In the genomic region with DNA sequence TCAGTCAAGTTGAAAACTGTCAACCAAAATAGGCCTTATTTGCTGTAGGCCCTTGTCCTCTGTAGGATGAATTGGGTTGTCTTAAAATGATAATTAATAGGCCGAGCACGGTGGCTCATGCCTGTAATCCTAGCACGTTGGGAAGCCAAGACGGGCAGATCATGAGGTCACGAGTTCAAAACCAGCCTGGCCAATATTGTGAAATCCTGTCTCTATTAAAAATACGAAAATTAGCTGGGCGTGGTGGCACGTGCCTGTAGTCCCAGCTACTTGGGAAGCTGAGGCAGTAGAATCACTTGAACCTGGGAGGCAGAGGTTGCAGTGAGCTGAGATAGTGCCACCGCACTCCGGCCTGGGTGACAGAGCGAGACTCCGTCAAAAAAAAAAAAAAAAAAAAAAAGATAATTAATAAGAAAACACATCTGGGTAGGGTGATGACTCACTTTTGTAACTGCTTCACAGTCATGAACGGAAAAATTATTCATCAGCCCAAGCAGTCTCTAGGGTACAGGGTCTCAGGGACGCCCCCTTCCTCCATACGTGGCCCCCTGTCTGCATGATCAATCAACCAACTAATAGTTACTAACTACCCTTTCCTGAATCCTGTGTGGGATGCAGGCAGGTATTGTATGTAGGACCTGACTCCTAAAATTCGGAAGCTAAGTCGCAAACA, we compare ENCODE assay signal across 13 cellular contexts.
DNase-seq lines count a peak whose midpoint lies in the region; ATAC-seq and TF ChIP-seq lines count a peak whose summit lies in the region.
"Had no signal": no experiment of that assay in that cellular context is flagged by ENCODE, and none has a peak within 500 bp of the region (broad histone marks: within the 10 kb centered on the region; RNA-seq: fewer than 3 reads in every experiment).

No MANE protein-coding gene starts in this region.

- no peaks in the 10 kb centered on the region for H3K36me3 ChIP-seq in testis (ENCODE audit: low read depth, missing control alignments)
- H3K36me3 ChIP-seq in WERI-Rb-1 = no peaks in the 10 kb centered on the region

- WGBS in testis, 2 donors = 74 to 76% methylated on average over 17 of the region's 17 CpGs

- peaks cover 14% of the 10 kb centered on the region for H3K4me1 ChIP-seq in testis

- intact Hi-C loops in left cardiac atrium (cut with DNase I) = loop anchor here in 1 of 2 donors (5.0 kb wide), 1 partner anchor 75 kb away; no protein-coding TSS in a partner anchor
- intact Hi-C loops in testis (cut with DNase I; ENCODE audit: low total_unique reads) = no loop called here

- peak; percentile 82 for ATAC-seq in activated naive CD8-positive, alpha-beta T cell treated with anti-CD3 and anti-CD28 coated beads, Interleukin-2, amount 50 U/mL, for 24 hours
- ATAC-seq in HG03108 (IDR thresholded peaks at IDR 0.05; ENCODE audit: unreplicated experiment) (peak; percentile 40), left cardiac atrium (peak; percentile 27 to 79)
- ATAC-seq: activated naive CD4-positive, alpha-beta T cell treated with anti-CD3 and anti-CD28 coated beads, Interleukin-2, amount 50 U/mL, for 72 hours; naive thymus-derived CD8-positive, alpha-beta T cell had no signal

- no peak for TF ChIP-seq POLR2A in testis (IDR thresholded peaks at IDR 0.05)

- H3K36me3 Mint-ChIP-seq in activated naive CD8-positive, alpha-beta T cell treated with anti-CD3 and anti-CD28 coated beads, Interleukin-2, amount 50 U/mL, for 24 hours (ENCODE audit: low read depth) = no peaks in the 10 kb centered on the region
- H3K36me3 Mint-ChIP-seq in activated naive CD8-positive, alpha-beta T cell treated with anti-CD3 and anti-CD28 coated beads for 36 hours = no peaks in the 10 kb centered on the region
- H3K36me3 Mint-ChIP-seq: activated naive CD4-positive, alpha-beta T cell treated with anti-CD3 and anti-CD28 coated beads, Interleukin-2, amount 50 U/mL, for 72 hours had no signal

- H3K27ac ChIP-seq in testis = peak overlapping the region; percentile 55 to 58
- H3K27ac ChIP-seq in WERI-Rb-1 = no peak overlapping the region

- no peaks in the 10 kb centered on the region for H3K27me3 Mint-ChIP-seq in activated naive CD8-positive, alpha-beta T cell treated with anti-CD3 and anti-CD28 coated beads, Interleukin-2, amount 50 U/mL, for 24 hours
- no peaks in the 10 kb centered on the region for H3K27me3 Mint-ChIP-seq in activated naive CD8-positive, alpha-beta T cell treated with anti-CD3 and anti-CD28 coated beads for 36 hours
- H3K27me3 Mint-ChIP-seq: naive thymus-derived CD8-positive, alpha-beta T cell had no signal

- peak overlapping the region; percentile 33 for H3K27ac Mint-ChIP-seq in activated naive CD8-positive, alpha-beta T cell treated with anti-CD3 and anti-CD28 coated beads, Interleukin-2, amount 50 U/mL, for 24 hours
- no peak overlapping the region for H3K27ac Mint-ChIP-seq in activated naive CD8-positive, alpha-beta T cell treated with anti-CD3 and anti-CD28 coated beads for 36 hours
- H3K27ac Mint-ChIP-seq: activated naive CD4-positive, alpha-beta T cell treated with anti-CD3 and anti-CD28 coated beads, Interleukin-2, amount 50 U/mL, for 72 hours had no signal

- H3K4me3 Mint-ChIP-seq in activated naive CD8-positive, alpha-beta T cell treated with anti-CD3 and anti-CD28 coated beads, Interleukin-2, amount 50 U/mL, for 24 hours = no peak overlapping the region
- no peak overlapping the region for H3K4me3 Mint-ChIP-seq in activated naive CD8-positive, alpha-beta T cell treated with anti-CD3 and anti-CD28 coated beads for 36 hours
- H3K4me3 Mint-ChIP-seq: naive thymus-derived CD8-positive, alpha-beta T cell had no signal

- DNase-seq in activated naive CD8-positive, alpha-beta T cell treated with anti-CD3 and anti-CD28 coated beads, Interleukin-2, amount 50 U/mL, for 24 hours = no peak
- no peak for DNase-seq in activated naive CD8-positive, alpha-beta T cell treated with anti-CD3 and anti-CD28 coated beads for 36 hours
- DNase-seq in left cardiac atrium = no peak
- no peak for DNase-seq in testis
- DNase-seq in cerebellum (ENCODE audit: low spot score) = no peak
- DNase-seq in 8988T = no peak
- DNase-seq in WERI-Rb-1 = no peak
- DNase-seq: NCI-H146, NCI-H774, SHP77 had no signal

- no peaks in the 10 kb centered on the region for H3K27me3 ChIP-seq in testis
- H3K27me3 ChIP-seq in WERI-Rb-1 (ENCODE audit: insufficient read depth, low read depth, severe bottlenecking) = no peaks in the 10 kb centered on the region

- H3K4me1 Mint-ChIP-seq in activated naive CD8-positive, alpha-beta T cell treated with anti-CD3 and anti-CD28 coated beads, Interleukin-2, amount 50 U/mL, for 24 hours = peaks cover 39% of the 10 kb centered on the region
- H3K4me1 Mint-ChIP-seq in activated naive CD8-positive, alpha-beta T cell treated with anti-CD3 and anti-CD28 coated beads for 36 hours = peaks cover 15% of the 10 kb centered on the region

- H3K9me3 ChIP-seq in testis (no peaks in the 10 kb centered on the region), WERI-Rb-1 (ENCODE audit: severe bottlenecking) (no peaks in the 10 kb centered on the region)

- no peak for TF ChIP-seq CTCF in testis (IDR thresholded peaks at IDR 0.05)
- TF ChIP-seq CTCF in WERI-Rb-1 (IDR thresholded peaks at IDR 0.05; ENCODE audit: low read depth, low read length) = no peak

- no peak overlapping the region for H3K4me3 ChIP-seq in testis
- no peak overlapping the region for H3K4me3 ChIP-seq in WERI-Rb-1 (ENCODE audit: low read depth, low read length)

- no peaks in the 10 kb centered on the region for H3K9me3 Mint-ChIP-seq in activated naive CD8-positive, alpha-beta T cell treated with anti-CD3 and anti-CD28 coated beads, Interleukin-2, amount 50 U/mL, for 24 hours
- H3K9me3 Mint-ChIP-seq in activated naive CD8-positive, alpha-beta T cell treated with anti-CD3 and anti-CD28 coated beads for 36 hours = no peaks in the 10 kb centered on the region
- H3K9me3 Mint-ChIP-seq: activated naive CD4-positive, alpha-beta T cell treated with anti-CD3 and anti-CD28 coated beads, Interleukin-2, amount 50 U/mL, for 72 hours; naive thymus-derived CD8-positive, alpha-beta T cell had no signal
